ENCODE assay signal across 21 cellular contexts in genomic region chr18:78920436-78921138, GRCh38. TPM values are rescaled to one million over a fixed set of nuclear protein-coding genes. Genes with fewer than 3 reads are reported as not detected.
"Had no signal": no experiment of that assay in that cellular context is flagged by ENCODE, and none has a peak within 500 bp of the region (broad histone marks: within the 10 kb centered on the region; RNA-seq: fewer than 3 reads in every experiment).

No MANE protein-coding gene starts in this region.

- DNase-seq: dermis blood vessel endothelial cell; effector memory CD4-positive, alpha-beta T cell; foreskin keratinocyte; heart left ventricle; kidney glomerular epithelial cell; natural killer cell; stimulated activated CD4-positive, alpha-beta T cell treated with anti-CD3 and anti-CD28 coated beads, Interleukin-2, amount 100 ng/mL, for 24 hours; stimulated activated CD4-positive, alpha-beta T cell treated with anti-CD3 and anti-CD28 coated beads, Interleukin-4, amount 100 ng/mL, for 24 hours; stimulated activated naive CD4-positive, alpha-beta T cell treated with Interleukin-2 at 50 U/mL for 16 hours; substantia nigra; testis; tibial artery had no signal

- ATAC-seq: foreskin keratinocyte; gastroesophageal sphincter; heart left ventricle; left lobe of liver; stimulated activated effector memory CD8-positive, alpha-beta T cell treated with anti-CD3 and anti-CD28 coated beads, Interleukin-12 subunit alpha, Interleukin-12 subunit beta, amount 100 ng/mL, for 72 hours had no signal

RNA-seq across cellular contexts. Expression of gene SALL3, which starts 59.0 kb away (rescaled TPM):
- total RNA-seq: endothelial cell of umbilical vein, esophagus muscularis mucosa, fibroblast of lung, foreskin keratinocyte, gastroesophageal sphincter, left lobe of liver, liver, natural killer cell, sigmoid colon, skeletal muscle tissue had no signal
